Comparison of ENCODE assay signal across 11 cellular contexts in the genomic region with DNA sequence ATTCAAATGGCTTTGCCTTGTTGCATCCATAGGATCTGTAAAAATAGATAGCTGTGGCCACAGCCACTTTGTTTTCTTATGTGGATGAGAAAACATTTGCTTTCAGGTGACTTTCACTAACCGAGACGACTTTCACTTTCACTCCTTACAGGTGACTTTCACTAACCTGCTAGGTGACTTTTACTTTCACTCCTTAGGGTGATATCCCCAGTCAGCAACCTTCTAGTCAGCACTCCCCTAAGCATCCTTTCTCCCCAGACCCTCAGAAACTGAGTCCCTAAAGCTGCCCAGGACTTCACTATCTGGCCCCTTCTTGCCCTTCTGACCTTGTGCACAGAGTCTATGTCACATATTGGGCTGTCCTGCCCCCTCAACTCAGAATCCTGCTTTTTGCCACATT.
DNase-seq lines count a peak whose midpoint lies in the region; ATAC-seq, FAIRE-seq and TF ChIP-seq lines count a peak whose summit lies in the region.
"Had no signal": no experiment of that assay in that cellular context is flagged by ENCODE, and none has a peak within 500 bp of the region (broad histone marks: within the 10 kb centered on the region; RNA-seq: fewer than 3 reads in every experiment).

No MANE protein-coding gene starts in this region.

- H3K4me3 ChIP-seq in pancreas = no peak overlapping the region
- H3K4me3 ChIP-seq: SJCRH30 had no signal

- ATAC-seq in HG02840 (IDR thresholded peaks at IDR 0.05; ENCODE audit: low FRiP score, unreplicated experiment) (peak; percentile 54), pancreas (peak; percentile 53 to 90 (median 82))
- ATAC-seq in natural killer cell treated with Interleukin-12 subunit alpha and Interleukin-12 subunit beta and Interleukin-15 and Interleukin-18, amount 100 ng/mL, for 72 hours = no peak

- intact Hi-C loops in activated CD4-positive, alpha-beta T cell treated with anti-CD3 and anti-CD28 coated beads, Interleukin-2, amount 10 ng/mL, durations not matched to agents 24 days and 14 days (cut with micrococcal nuclease) = no loop called here
- intact Hi-C loops in pancreas (cut with DNase I) = no loop called here

- TF ChIP-seq CTCF in pancreas (IDR thresholded peaks at IDR 0.05) (no peak), endothelial cell (IDR thresholded peaks at IDR 0.05; ENCODE audit: unreplicated experiment) (no peak)

- H3K9me3 ChIP-seq in pancreas = no peaks in the 10 kb centered on the region
- H3K9me3 ChIP-seq: SJCRH30 had no signal

- no peaks in the 10 kb centered on the region for H3K36me3 ChIP-seq in pancreas
- H3K36me3 ChIP-seq: SJCRH30 had no signal

- H3K4me1 ChIP-seq in pancreas = no peaks in the 10 kb centered on the region
- H3K4me1 ChIP-seq: SJCRH30 had no signal

- H3K27me3 ChIP-seq in pancreas = no peaks in the 10 kb centered on the region
- H3K27me3 ChIP-seq: SJCRH30 had no signal

- H3K4me3 Mint-ChIP-seq in activated CD4-positive, alpha-beta T cell treated with anti-CD3 and anti-CD28 coated beads, Interleukin-2, amount 10 ng/mL, durations not matched to agents 24 days and 14 days = no peak overlapping the region
- no peak overlapping the region for H3K4me3 Mint-ChIP-seq in endothelial cell (ENCODE audit: unreplicated experiment)
- H3K4me3 Mint-ChIP-seq in natural killer cell treated with Interleukin-12 subunit alpha and Interleukin-12 subunit beta and Interleukin-15 and Interleukin-18, amount 100 ng/mL, for 72 hours = no peak overlapping the region
- H3K4me3 Mint-ChIP-seq: neural crest cell had no signal

- FAIRE-seq in pancreas (lab: Jason Lieb, UNC) = no peak

- H3K4me1 Mint-ChIP-seq in activated CD4-positive, alpha-beta T cell treated with anti-CD3 and anti-CD28 coated beads, Interleukin-2, amount 10 ng/mL, durations not matched to agents 24 days and 14 days = peaks cover 4% of the 10 kb centered on the region
- no peaks in the 10 kb centered on the region for H3K4me1 Mint-ChIP-seq in endothelial cell (ENCODE audit: unreplicated experiment)
- no peaks in the 10 kb centered on the region for H3K4me1 Mint-ChIP-seq in natural killer cell treated with Interleukin-12 subunit alpha and Interleukin-12 subunit beta and Interleukin-15 and Interleukin-18, amount 100 ng/mL, for 72 hours (ENCODE audit: low read depth in 2 of 2)

- WGBS in pancreas, 2 donors = 43 to 47% methylated on average over 2 of the region's 2 CpGs

- H3K27ac ChIP-seq in pancreas = peak overlapping the region in 1 of 4 donors; percentile 14
- H3K27ac ChIP-seq: SJCRH30 had no signal

- peaks cover 2% of the 10 kb centered on the region for H3K27me3 Mint-ChIP-seq in activated CD4-positive, alpha-beta T cell treated with anti-CD3 and anti-CD28 coated beads, Interleukin-2, amount 10 ng/mL, durations not matched to agents 24 days and 14 days
- H3K27me3 Mint-ChIP-seq in endothelial cell (ENCODE audit: unreplicated experiment) = no peaks in the 10 kb centered on the region
- H3K27me3 Mint-ChIP-seq in natural killer cell treated with Interleukin-12 subunit alpha and Interleukin-12 subunit beta and Interleukin-15 and Interleukin-18, amount 100 ng/mL, for 72 hours = no peaks in the 10 kb centered on the region

- H3K36me3 Mint-ChIP-seq in activated CD4-positive, alpha-beta T cell treated with anti-CD3 and anti-CD28 coated beads, Interleukin-2, amount 10 ng/mL, durations not matched to agents 24 days and 14 days (ENCODE audit: low read depth) = no peaks in the 10 kb centered on the region
- H3K36me3 Mint-ChIP-seq in endothelial cell (ENCODE audit: low read depth, unreplicated experiment) = no peaks in the 10 kb centered on the region
- H3K36me3 Mint-ChIP-seq in natural killer cell treated with Interleukin-12 subunit alpha and Interleukin-12 subunit beta and Interleukin-15 and Interleukin-18, amount 100 ng/mL, for 72 hours = no peaks in the 10 kb centered on the region

- H3K27ac Mint-ChIP-seq in activated CD4-positive, alpha-beta T cell treated with anti-CD3 and anti-CD28 coated beads, Interleukin-2, amount 10 ng/mL, durations not matched to agents 24 days and 14 days = no peak overlapping the region
- no peak overlapping the region for H3K27ac Mint-ChIP-seq in endothelial cell (ENCODE audit: unreplicated experiment)
- H3K27ac Mint-ChIP-seq in natural killer cell treated with Interleukin-12 subunit alpha and Interleukin-12 subunit beta and Interleukin-15 and Interleukin-18, amount 100 ng/mL, for 72 hours = no peak overlapping the region

- no peaks in the 10 kb centered on the region for H3K9me3 Mint-ChIP-seq in activated CD4-positive, alpha-beta T cell treated with anti-CD3 and anti-CD28 coated beads, Interleukin-2, amount 10 ng/mL, durations not matched to agents 24 days and 14 days
- H3K9me3 Mint-ChIP-seq in endothelial cell (ENCODE audit: unreplicated experiment) = no peaks in the 10 kb centered on the region
- H3K9me3 Mint-ChIP-seq in natural killer cell treated with Interleukin-12 subunit alpha and Interleukin-12 subunit beta and Interleukin-15 and Interleukin-18, amount 100 ng/mL, for 72 hours = peaks cover 6% of the 10 kb centered on the region
- H3K9me3 Mint-ChIP-seq: neural crest cell had no signal

- peak; percentile 64 for DNase-seq in activated CD4-positive, alpha-beta T cell treated with anti-CD3 and anti-CD28 coated beads, Interleukin-2, amount 10 ng/mL, durations not matched to agents 24 days and 14 days
- DNase-seq in activated CD4-positive, alpha-beta T cell treated with anti-CD3 and anti-CD28 coated beads for 4 hours = no peak
- DNase-seq in SW480 (ENCODE audit: low spot score) (peak; percentile 22), pancreas (no peak), endothelial cell (ENCODE audit: low spot score) (no peak)
- DNase-seq in stimulated activated CD4-positive, alpha-beta T cell treated with anti-CD3 and anti-CD28 coated beads, Interleukin-4, amount 100 ng/mL, for 1 hour = no peak
- no peak for DNase-seq in natural killer cell treated with Interleukin-12 subunit alpha and Interleukin-12 subunit beta and Interleukin-15 and Interleukin-18, amount 100 ng/mL, for 72 hours (ENCODE audit: low spot score)
- DNase-seq: KBM-7, SJCRH30 had no signal

Comparison
In these comparisons a context has a peak if more than half of its experiments do, and no peak if none do; other contexts are left out.
1. DNase-seq: peak in activated CD4-positive, alpha-beta T cell treated with anti-CD3 and anti-CD28 coated beads, Interleukin-2, amount 10 ng/mL, durations not matched to agents 24 days and 14 days (single experiment) and SW480 (single experiment); none in activated CD4-positive, alpha-beta T cell treated with anti-CD3 and anti-CD28 coated beads for 4 hours (0 of 2), pancreas (0 of 6), stimulated activated CD4-positive, alpha-beta T cell treated with anti-CD3 and anti-CD28 coated beads, Interleukin-4, amount 100 ng/mL, for 1 hour (single experiment), endothelial cell (single experiment) and natural killer cell treated with Interleukin-12 subunit alpha and Interleukin-12 subunit beta and Interleukin-15 and Interleukin-18, amount 100 ng/mL, for 72 hours (single experiment).
2. ATAC-seq: peak in HG02840 (single experiment) and pancreas (4 of 4); none in natural killer cell treated with Interleukin-12 subunit alpha and Interleukin-12 subunit beta and Interleukin-15 and Interleukin-18, amount 100 ng/mL, for 72 hours (0 of 2).